ENCODE assay signal across 21 cellular contexts in the genomic region with DNA sequence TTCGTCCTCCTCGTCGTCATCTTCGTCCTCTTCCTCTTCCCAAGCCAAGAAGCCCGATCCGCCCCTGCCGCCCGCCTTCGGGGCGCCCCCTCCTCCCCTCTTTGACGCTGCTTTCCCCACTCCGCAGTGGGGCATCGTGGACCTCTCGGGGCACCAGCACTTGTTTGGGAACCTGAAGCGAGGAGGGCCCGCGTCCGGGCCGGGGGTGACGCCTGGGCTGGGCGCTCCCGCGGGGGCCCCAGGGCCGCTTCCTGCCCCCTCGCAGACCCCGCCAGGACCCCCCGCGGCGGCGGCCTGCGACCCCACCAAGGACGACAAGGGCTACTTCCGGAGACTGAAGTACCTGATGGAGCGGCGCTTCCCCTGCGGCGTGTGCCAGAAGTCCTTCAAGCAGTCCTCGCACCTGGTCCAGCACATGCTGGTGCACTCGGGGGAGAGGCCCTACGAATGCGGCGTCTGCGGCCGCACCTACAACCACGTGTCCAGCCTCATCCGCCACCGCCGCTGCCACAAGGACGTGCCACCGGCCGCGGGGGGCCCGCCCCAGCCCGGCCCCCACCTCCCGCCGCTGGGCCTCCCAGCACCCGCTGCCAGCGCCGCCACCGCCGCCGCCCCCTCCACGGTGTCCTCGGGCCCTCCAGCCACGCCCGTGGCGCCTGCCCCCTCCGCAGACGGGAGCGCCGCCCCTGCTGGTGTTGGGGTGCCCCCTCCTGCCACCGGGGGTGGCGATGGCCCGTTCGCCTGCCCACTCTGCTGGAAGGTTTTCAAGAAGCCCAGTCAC.
"Had no signal": no experiment of that assay in that cellular context is flagged by ENCODE, and none has a peak within 500 bp of the region (broad histone marks: within the 10 kb centered on the region; RNA-seq: fewer than 3 reads in every experiment).

No MANE protein-coding gene starts in this region.

- ATAC-seq: natural killer cell; pancreas; right cardiac atrium; sciatic nerve; stimulated activated effector memory CD8-positive, alpha-beta T cell treated with anti-CD3 and anti-CD28 coated beads, Interleukin-12 subunit alpha, Interleukin-12 subunit beta, amount 100 ng/mL, for 72 hours had no signal

- H3K9ac ChIP-seq: neural progenitor cell had no signal

- H3K27ac ChIP-seq: neural progenitor cell, pancreas, prostate gland, tibial nerve, uterus had no signal

- H3K9me3 ChIP-seq: left ventricle myocardium inferior, pancreas, prostate gland, spleen, tibial nerve, uterus had no signal

- H3K36me3 ChIP-seq: neural progenitor cell, uterus had no signal

- H3K27me3 ChIP-seq: neural progenitor cell, pancreas, spleen, tibial nerve, uterus had no signal

- H3K4me1 ChIP-seq: neural progenitor cell, pancreas, prostate gland, uterus had no signal

- DNase-seq: hippocampal formation; immature natural killer cell; left ventricle myocardium inferior; mesendoderm; naive B cell; natural killer cell; nephron progenitor cell; retina; small intestine; stimulated activated CD4-positive, alpha-beta T cell treated with anti-CD3 and anti-CD28 coated beads, Interleukin-4, amount 100 ng/mL, for 24 hours; substantia nigra; uterus had no signal

- H3K4me2 ChIP-seq: neural progenitor cell had no signal

- H2AFZ ChIP-seq: neural progenitor cell had no signal

- H3K4me3 ChIP-seq: left ventricle myocardium inferior, lung, neural progenitor cell, pancreas, prostate gland, tibial nerve, uterus had no signal
